ENCODE assay signal across 20 cellular contexts in genomic region chr22:36316419-36316818, GRCh38.
DNase-seq lines count a peak whose midpoint lies in the region; ATAC-seq and TF ChIP-seq lines count a peak whose summit lies in the region.
"Had no signal": no experiment of that assay in that cellular context is flagged by ENCODE, and none has a peak within 500 bp of the region (broad histone marks: within the 10 kb centered on the region; RNA-seq: fewer than 3 reads in every experiment).

No MANE protein-coding gene starts in this region.

- H3K27me3 Mint-ChIP-seq in activated naive CD4-positive, alpha-beta T cell treated with anti-CD3 and anti-CD28 coated beads, Interleukin-2, amount 50 U/mL, for 24 hours = no peaks in the 10 kb centered on the region
- H3K27me3 Mint-ChIP-seq in activated CD8-positive, alpha-beta T cell treated with anti-CD3 and anti-CD28 coated beads for 36 hours = no peaks in the 10 kb centered on the region
- H3K27me3 Mint-ChIP-seq in stimulated activated naive B cell treated with anti-CD40 and anti-IgM and Interleukin-4, amounts not matched to agents 10 μg/mL and 1 μg/mL and 100 μg/mL, for 72 hours = no peaks in the 10 kb centered on the region
- H3K27me3 Mint-ChIP-seq: activated naive CD8-positive, alpha-beta T cell treated with anti-CD3 and anti-CD28 coated beads, Interleukin-2, amount 10 ng/mL, durations not matched to agents 7 days and 5 days; brain; IgD-negative memory B cell had no signal

- 90 to 95% methylated on average over 3 to 6 of the region's 14 CpGs for WGBS in esophagus squamous epithelium, 2 donors

- intact Hi-C loops in activated CD8-positive, alpha-beta T cell treated with anti-CD3 and anti-CD28 coated beads for 36 hours (cut with micrococcal nuclease) = no loop called here
- intact Hi-C loops in esophagus squamous epithelium (cut with DNase I) = no loop called here

- H3K27me3 ChIP-seq in esophagus squamous epithelium = no peaks in the 10 kb centered on the region
- H3K27me3 ChIP-seq: heart left ventricle, suprapubic skin, vagina had no signal

- no peak for TF ChIP-seq POLR2A in esophagus squamous epithelium (IDR thresholded peaks at IDR 0.05)

- peaks cover 10% of the 10 kb centered on the region for H3K36me3 Mint-ChIP-seq in activated naive CD4-positive, alpha-beta T cell treated with anti-CD3 and anti-CD28 coated beads, Interleukin-2, amount 50 U/mL, for 24 hours
- peaks cover 70% of the 10 kb centered on the region for H3K36me3 Mint-ChIP-seq in activated CD8-positive, alpha-beta T cell treated with anti-CD3 and anti-CD28 coated beads for 36 hours (ENCODE audit: low read depth)
- peaks cover 56% of the 10 kb centered on the region in 2 donors for H3K36me3 Mint-ChIP-seq in stimulated activated naive B cell treated with anti-CD40 and anti-IgM and Interleukin-4, amounts not matched to agents 10 μg/mL and 1 μg/mL and 100 μg/mL, for 72 hours
- H3K36me3 Mint-ChIP-seq: IgD-negative memory B cell had no signal

- POLR2A ChIA-PET in activated CD8-positive, alpha-beta T cell treated with anti-CD3 and anti-CD28 coated beads for 36 hours (lab: Charles Lee) = no interaction called here

- H3K27ac Mint-ChIP-seq in activated naive CD4-positive, alpha-beta T cell treated with anti-CD3 and anti-CD28 coated beads, Interleukin-2, amount 50 U/mL, for 24 hours = peak overlapping the region; percentile 62
- H3K27ac Mint-ChIP-seq in activated CD8-positive, alpha-beta T cell treated with anti-CD3 and anti-CD28 coated beads for 36 hours = peak overlapping the region; percentile 33
- peak overlapping the region; percentile 5 for H3K27ac Mint-ChIP-seq in stimulated activated naive B cell treated with anti-CD40 and anti-IgM and Interleukin-4, amounts not matched to agents 10 μg/mL and 1 μg/mL and 100 μg/mL, for 72 hours

- H3K9me3 ChIP-seq in esophagus squamous epithelium = no peaks in the 10 kb centered on the region
- H3K9me3 ChIP-seq: heart left ventricle, suprapubic skin, vagina had no signal

- ATAC-seq in activated CD8-positive, alpha-beta T cell treated with anti-CD3 and anti-CD28 coated beads for 36 hours = no peak
- ATAC-seq in stimulated activated naive B cell treated with anti-CD40 and anti-IgM and Interleukin-4, amounts not matched to agents 10 μg/mL and 1 μg/mL and 100 μg/mL, for 72 hours (replicated peaks) = no peak
- ATAC-seq: heart left ventricle had no signal

- no peaks in the 10 kb centered on the region for H3K4me1 Mint-ChIP-seq in activated naive CD4-positive, alpha-beta T cell treated with anti-CD3 and anti-CD28 coated beads, Interleukin-2, amount 50 U/mL, for 24 hours
- H3K4me1 Mint-ChIP-seq in activated CD8-positive, alpha-beta T cell treated with anti-CD3 and anti-CD28 coated beads for 36 hours (ENCODE audit: low read depth) = peaks cover 4% of the 10 kb centered on the region
- peaks cover 4 to 22% of the 10 kb centered on the region in 2 donors for H3K4me1 Mint-ChIP-seq in stimulated activated naive B cell treated with anti-CD40 and anti-IgM and Interleukin-4, amounts not matched to agents 10 μg/mL and 1 μg/mL and 100 μg/mL, for 72 hours
- H3K4me1 Mint-ChIP-seq: brain had no signal

- CTCF ChIA-PET in activated CD8-positive, alpha-beta T cell treated with anti-CD3 and anti-CD28 coated beads for 36 hours (lab: Charles Lee) = no interaction called here

- H3K4me3 Mint-ChIP-seq in activated naive CD4-positive, alpha-beta T cell treated with anti-CD3 and anti-CD28 coated beads, Interleukin-2, amount 50 U/mL, for 24 hours = no peak overlapping the region
- H3K4me3 Mint-ChIP-seq in activated CD8-positive, alpha-beta T cell treated with anti-CD3 and anti-CD28 coated beads for 36 hours = no peak overlapping the region
- H3K4me3 Mint-ChIP-seq in stimulated activated naive B cell treated with anti-CD40 and anti-IgM and Interleukin-4, amounts not matched to agents 10 μg/mL and 1 μg/mL and 100 μg/mL, for 72 hours = no peak overlapping the region
- H3K4me3 Mint-ChIP-seq: activated naive CD8-positive, alpha-beta T cell treated with anti-CD3 and anti-CD28 coated beads, Interleukin-2, amount 10 ng/mL, durations not matched to agents 7 days and 5 days; brain had no signal

- TF ChIP-seq CTCF in activated CD8-positive, alpha-beta T cell treated with anti-CD3 and anti-CD28 coated beads for 36 hours (IDR thresholded peaks at IDR 0.05) = no peak
- TF ChIP-seq CTCF in esophagus squamous epithelium (IDR thresholded peaks at IDR 0.05) = no peak

- peak overlapping the region in 3 of 4 donors; percentile 63 to 100 (median 98) for H3K27ac ChIP-seq in esophagus squamous epithelium
- H3K27ac ChIP-seq: HL-60, suprapubic skin, vagina had no signal

- peaks cover 0 to 30% (median 3%) of the 10 kb centered on the region in 3 donors for H3K4me1 ChIP-seq in esophagus squamous epithelium
- H3K4me1 ChIP-seq: suprapubic skin, vagina had no signal

- no peaks in the 10 kb centered on the region for H3K9me3 Mint-ChIP-seq in activated naive CD4-positive, alpha-beta T cell treated with anti-CD3 and anti-CD28 coated beads, Interleukin-2, amount 50 U/mL, for 24 hours
- H3K9me3 Mint-ChIP-seq in activated CD8-positive, alpha-beta T cell treated with anti-CD3 and anti-CD28 coated beads for 36 hours = no peaks in the 10 kb centered on the region
- H3K9me3 Mint-ChIP-seq in stimulated activated naive B cell treated with anti-CD40 and anti-IgM and Interleukin-4, amounts not matched to agents 10 μg/mL and 1 μg/mL and 100 μg/mL, for 72 hours = no peaks in the 10 kb centered on the region
- H3K9me3 Mint-ChIP-seq: activated naive CD8-positive, alpha-beta T cell treated with anti-CD3 and anti-CD28 coated beads, Interleukin-2, amount 10 ng/mL, durations not matched to agents 7 days and 5 days; brain; IgD-negative memory B cell had no signal

- H3K36me3 ChIP-seq in esophagus squamous epithelium = peaks cover 54 to 100% (median 77%) of the 10 kb centered on the region in 3 donors

- no peak overlapping the region for H3K4me3 ChIP-seq in esophagus squamous epithelium
- H3K4me3 ChIP-seq: heart left ventricle, suprapubic skin, vagina had no signal

- DNase-seq in activated naive CD4-positive, alpha-beta T cell treated with Interleukin-2 at 50 U/mL for 16 hours = no peak
- DNase-seq in activated CD8-positive, alpha-beta T cell treated with anti-CD3 and anti-CD28 coated beads for 36 hours = no peak
- DNase-seq in esophagus squamous epithelium (lab: John Stamatoyannopoulos, UW) (no peak), activated gamma-delta T cell (lab: John Stamatoyannopoulos, UW) (no peak), AG08395 (ENCODE audit: low spot score) (no peak), NCI-H1417 treated with DMSO at 0.1 percent for 48 hours (lab: John Stamatoyannopoulos, UW) (no peak)
- DNase-seq in stimulated activated naive B cell treated with anti-CD40 and anti-IgM and Interleukin-4, amounts not matched to agents 10 μg/mL and 1 μg/mL and 100 μg/mL, for 72 hours = no peak
- DNase-seq: ACHN; activated CD4-positive, alpha-beta T cell treated with anti-CD3 and anti-CD28 coated beads for 4 hours; activated CD8-positive, alpha-beta memory T cell treated with anti-CD3 and anti-CD28 coated beads, Interleukin-2, amount 50 U/mL, for 48 hours; activated naive CD8-positive, alpha-beta T cell treated with anti-CD3 and anti-CD28 coated beads, Interleukin-2, amount 10 ng/mL, durations not matched to agents 7 days and 5 days; MM.1S; NCI-H1694 treated with DMSO at 0.1 percent for 48 hours had no signal

Comparison
In these comparisons a context has a peak if more than half of its experiments do, and no peak if none do; other contexts are left out.
1. H3K27ac Mint-ChIP-seq: peak in every context shown above with its lines; median percentile 62 in activated naive CD4-positive, alpha-beta T cell treated with anti-CD3 and anti-CD28 coated beads, Interleukin-2, amount 50 U/mL, for 24 hours; 33 in activated CD8-positive, alpha-beta T cell treated with anti-CD3 and anti-CD28 coated beads for 36 hours; 5 in stimulated activated naive B cell treated with anti-CD40 and anti-IgM and Interleukin-4, amounts not matched to agents 10 μg/mL and 1 μg/mL and 100 μg/mL, for 72 hours.